ENCODE assay signal across 8 cellular contexts in the genomic region with DNA sequence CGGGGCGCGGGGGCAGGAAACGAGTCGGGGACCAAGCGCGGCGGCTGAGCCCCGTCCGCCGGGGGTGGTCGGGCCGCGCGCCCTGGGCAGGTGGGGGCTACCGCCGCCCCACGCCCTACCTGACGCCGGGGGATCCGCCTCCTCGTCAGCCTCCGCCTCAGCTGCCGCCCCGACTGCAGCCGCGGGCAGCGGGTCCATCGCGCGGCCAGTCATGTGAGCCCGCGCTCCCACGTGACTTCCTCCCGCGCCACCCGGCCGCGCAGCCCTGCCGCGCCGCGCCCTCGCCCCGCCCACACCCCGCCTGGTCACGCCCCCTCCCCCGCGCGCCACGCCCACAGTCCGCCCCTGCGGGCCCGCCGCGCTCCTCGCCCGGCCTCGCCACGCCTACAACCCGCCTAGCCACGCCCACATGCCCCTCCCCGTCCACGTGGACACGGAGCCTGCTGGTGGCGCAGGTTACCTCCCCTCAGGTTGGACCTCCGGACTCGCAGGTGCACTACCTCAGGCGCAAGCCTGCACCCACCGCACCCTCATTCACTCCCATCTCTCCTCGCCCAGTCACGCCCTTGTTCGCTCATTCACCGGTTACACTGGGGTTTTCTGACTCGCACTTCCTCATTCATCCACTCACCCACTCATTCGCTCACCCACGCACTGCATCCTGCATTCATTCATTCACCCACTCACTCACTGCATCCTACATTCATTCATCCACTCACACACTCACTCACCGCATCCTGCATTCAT. TPM values are rescaled to one million over a fixed set of nuclear protein-coding genes. Genes with fewer than 3 reads are reported as not detected.
A peak's percentile ranks its signal among the peaks of the same experiment; 100 is the strongest.
DNase-seq lines count a peak whose midpoint lies in the region; ATAC-seq and TF ChIP-seq lines count a peak whose summit lies in the region.

A gene with protein sequence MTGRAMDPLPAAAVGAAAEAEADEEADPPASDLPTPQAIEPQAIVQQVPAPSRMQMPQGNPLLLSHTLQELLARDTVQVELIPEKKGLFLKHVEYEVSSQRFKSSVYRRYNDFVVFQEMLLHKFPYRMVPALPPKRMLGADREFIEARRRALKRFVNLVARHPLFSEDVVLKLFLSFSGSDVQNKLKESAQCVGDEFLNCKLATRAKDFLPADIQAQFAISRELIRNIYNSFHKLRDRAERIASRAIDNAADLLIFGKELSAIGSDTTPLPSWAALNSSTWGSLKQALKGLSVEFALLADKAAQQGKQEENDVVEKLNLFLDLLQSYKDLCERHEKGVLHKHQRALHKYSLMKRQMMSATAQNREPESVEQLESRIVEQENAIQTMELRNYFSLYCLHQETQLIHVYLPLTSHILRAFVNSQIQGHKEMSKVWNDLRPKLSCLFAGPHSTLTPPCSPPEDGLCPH (minus strand): TSS at position 233 of the 747 bp plus-strand sequence. CDS start 20 bp downstream, at position 213.

- H3K4me1 Mint-ChIP-seq in activated T-cell treated with anti-CD3 and anti-CD28 coated beads, Interleukin-2, amount 50 U/mL, for 24 hours (ENCODE audit: low read depth), result peaks cover 15% of the 10 kb centered on the region

- no peak within 1 kb of the TSS for H3K27ac ChIP-seq in PC-9
- H3K27ac ChIP-seq in muscle layer of colon (ENCODE audit: low read depth, low read length), result peak within 1 kb of the TSS; percentile 56

- H3K27ac Mint-ChIP-seq in activated T-cell treated with anti-CD3 and anti-CD28 coated beads, Interleukin-2, amount 50 U/mL, for 24 hours, result peak within 1 kb of the TSS; percentile 90

- H3K4me2 ChIP-seq in PC-9, result peak within 1 kb of the TSS; percentile 72

- peaks cover 16% of the 10 kb centered on the region for H3K36me3 Mint-ChIP-seq in activated T-cell treated with anti-CD3 and anti-CD28 coated beads, Interleukin-2, amount 50 U/mL, for 24 hours (ENCODE audit: low read depth)

- peak within 1 kb of the TSS; percentile 13 for H3K9ac ChIP-seq in muscle layer of colon (ENCODE audit: low read length)

- ATAC-seq in GM21619 (IDR thresholded peaks at IDR 0.05; ENCODE audit: unreplicated experiment) (peak; percentile 62), esophagus mucosa (peak; percentile 99)

- H3K27me3 ChIP-seq in PC-9 (ENCODE audit: insufficient read depth, low read depth), result no peaks in the 10 kb centered on the region
- H3K27me3 ChIP-seq in muscle layer of colon (ENCODE audit: control insufficient read depth in 1 of 2, insufficient read depth in 2 of 2, low read length in 2 of 2), result no peaks in the 10 kb centered on the region

- no peaks in the 10 kb centered on the region for H3K36me3 ChIP-seq in PC-9 (ENCODE audit: low read depth)
- H3K36me3 ChIP-seq in muscle layer of colon (ENCODE audit: insufficient read depth, low read length), result no peaks in the 10 kb centered on the region

- intact Hi-C loops in PC-9 (cut with micrococcal nuclease; ENCODE audit: unreplicated experiment), result loop anchor here (1.0 to 5.0 kb wide), 4 partner anchors 38 to 208 kb away; a partner anchor contains a TSS

- TF ChIP-seq RAD21 in Ishikawa (IDR thresholded peaks at IDR 0.05; ENCODE audit: low read depth), result no peak

- H3F3A ChIP-seq in PC-9 (ENCODE audit: insufficient read depth, low read depth), result peaks cover 22% of the 10 kb centered on the region; the same call in 1 of the 2 replicates

- no peaks in the 10 kb centered on the region for H3K9me2 ChIP-seq in PC-9 (ENCODE audit: insufficient read depth)

- DNase-seq in DMS153 (lab: John Stamatoyannopoulos, UW) (peak; percentile 88), PC-9 (peak; percentile 87 to 100)
- DNase-seq in activated T-cell treated with anti-CD3 and anti-CD28 coated beads, Interleukin-2, amount 50 U/mL, for 24 hours, result peak; percentile 99
- DNase-seq in stimulated activated CD8-positive, alpha-beta memory T cell treated with anti-CD3 and anti-CD28 coated beads, Interleukin-7, amount 100 ng/mL, for 1 hour (ENCODE audit: low read depth in 2 of 2), result peak; percentile 95 to 99

- POLR2A ChIA-PET in PC-9 (lab: Charles Lee; ENCODE audit: unreplicated experiment), result no interaction called here

- H3K9me3 ChIP-seq in PC-9 (ENCODE audit: insufficient read depth, low read depth), result no peaks in the 10 kb centered on the region
- no peaks in the 10 kb centered on the region for H3K9me3 ChIP-seq in muscle layer of colon (ENCODE audit: low read length)

- peak within 1 kb of the TSS; percentile 72 for H3K4me3 ChIP-seq in PC-9
- H3K4me3 ChIP-seq in muscle layer of colon (ENCODE audit: low read depth in 1 of 2, low read length in 2 of 2), result peak within 1 kb of the TSS; percentile 73 to 91

- 0 out of 2 replicates have a peak, but pooled peaks cover 4% of the 10 kb centered on the region for H3K4me1 ChIP-seq in PC-9 (replicated peaks; ENCODE audit: insufficient read depth)
- H3K4me1 ChIP-seq in muscle layer of colon (ENCODE audit: insufficient read depth, low read length), result peaks cover 6% of the 10 kb centered on the region

- CTCF ChIA-PET in PC-9 (lab: Charles Lee), result interaction anchor here (0.7 kb wide), 1 partner anchor 45 kb away, joined by 4 read pairs; no protein-coding TSS in a partner anchor

- H3K4me3 Mint-ChIP-seq in activated T-cell treated with anti-CD3 and anti-CD28 coated beads, Interleukin-2, amount 50 U/mL, for 24 hours, result no peak within 1 kb of the TSS

- no TSS peak for BruUV-seq in PC-9 (replicated peaks; lab: Mats Ljungman, UMichigan)

- no peaks in the 10 kb centered on the region for H4K20me1 ChIP-seq in PC-9 (ENCODE audit: insufficient read depth)

- H2AFZ ChIP-seq in PC-9, result peak within 1 kb of the TSS; percentile 86

- no peak for TF ChIP-seq CTCF in PC-9 (conservative IDR thresholded peaks at IDR 0.05)

- no peak for TF ChIP-seq EP300 in Ishikawa (IDR thresholded peaks at IDR 0.05; ENCODE audit: borderline replicate concordance)

- no peaks in the 10 kb centered on the region for H3K9me3 Mint-ChIP-seq in activated T-cell treated with anti-CD3 and anti-CD28 coated beads, Interleukin-2, amount 50 U/mL, for 24 hours

- peaks cover 31% of the 10 kb centered on the region for H3K79me2 ChIP-seq in PC-9 (ENCODE audit: low read depth)

- H3K27me3 Mint-ChIP-seq in activated T-cell treated with anti-CD3 and anti-CD28 coated beads, Interleukin-2, amount 50 U/mL, for 24 hours, result no peaks in the 10 kb centered on the region

TF ChIP-seq in Ishikawa, 13 proteins besides CTCF, POLR2A, EP300 and RAD21:
- TF ChIP-seq EGR1 (IDR thresholded peaks at IDR 0.05) (peak; percentile 53; the same call in 1 of the 2 replicates), TCF12 (IDR thresholded peaks at IDR 0.05; ENCODE audit: low read depth) (peak; percentile 23; the same call in 1 of the 2 replicates), TAF1 (IDR thresholded peaks at IDR 0.05; ENCODE audit: low read depth) (0 out of 2 replicates have a peak, but pooled peaks have one; percentile 42), ZBTB7A (IDR thresholded peaks at IDR 0.05; ENCODE audit: low read depth) (no peak), CREB1 (IDR thresholded peaks at IDR 0.05; ENCODE audit: low read depth) (no peak), YY1 (IDR thresholded peaks at IDR 0.05; ENCODE audit: low read depth) (peak; percentile 50; the same call in 1 of the 2 replicates)
- TF ChIP-seq, protein P1, sequence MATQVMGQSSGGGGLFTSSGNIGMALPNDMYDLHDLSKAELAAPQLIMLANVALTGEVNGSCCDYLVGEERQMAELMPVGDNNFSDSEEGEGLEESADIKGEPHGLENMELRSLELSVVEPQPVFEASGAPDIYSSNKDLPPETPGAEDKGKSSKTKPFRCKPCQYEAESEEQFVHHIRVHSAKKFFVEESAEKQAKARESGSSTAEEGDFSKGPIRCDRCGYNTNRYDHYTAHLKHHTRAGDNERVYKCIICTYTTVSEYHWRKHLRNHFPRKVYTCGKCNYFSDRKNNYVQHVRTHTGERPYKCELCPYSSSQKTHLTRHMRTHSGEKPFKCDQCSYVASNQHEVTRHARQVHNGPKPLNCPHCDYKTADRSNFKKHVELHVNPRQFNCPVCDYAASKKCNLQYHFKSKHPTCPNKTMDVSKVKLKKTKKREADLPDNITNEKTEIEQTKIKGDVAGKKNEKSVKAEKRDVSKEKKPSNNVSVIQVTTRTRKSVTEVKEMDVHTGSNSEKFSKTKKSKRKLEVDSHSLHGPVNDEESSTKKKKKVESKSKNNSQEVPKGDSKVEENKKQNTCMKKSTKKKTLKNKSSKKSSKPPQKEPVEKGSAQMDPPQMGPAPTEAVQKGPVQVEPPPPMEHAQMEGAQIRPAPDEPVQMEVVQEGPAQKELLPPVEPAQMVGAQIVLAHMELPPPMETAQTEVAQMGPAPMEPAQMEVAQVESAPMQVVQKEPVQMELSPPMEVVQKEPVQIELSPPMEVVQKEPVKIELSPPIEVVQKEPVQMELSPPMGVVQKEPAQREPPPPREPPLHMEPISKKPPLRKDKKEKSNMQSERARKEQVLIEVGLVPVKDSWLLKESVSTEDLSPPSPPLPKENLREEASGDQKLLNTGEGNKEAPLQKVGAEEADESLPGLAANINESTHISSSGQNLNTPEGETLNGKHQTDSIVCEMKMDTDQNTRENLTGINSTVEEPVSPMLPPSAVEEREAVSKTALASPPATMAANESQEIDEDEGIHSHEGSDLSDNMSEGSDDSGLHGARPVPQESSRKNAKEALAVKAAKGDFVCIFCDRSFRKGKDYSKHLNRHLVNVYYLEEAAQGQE (IDR thresholded peaks at IDR 0.05; ENCODE audit: low read depth), result no peak
- TF ChIP-seq, protein P2, sequence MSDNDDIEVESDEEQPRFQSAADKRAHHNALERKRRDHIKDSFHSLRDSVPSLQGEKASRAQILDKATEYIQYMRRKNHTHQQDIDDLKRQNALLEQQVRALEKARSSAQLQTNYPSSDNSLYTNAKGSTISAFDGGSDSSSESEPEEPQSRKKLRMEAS (IDR thresholded peaks at IDR 0.05), result peak; percentile 87
- TF ChIP-seq, protein P3, sequence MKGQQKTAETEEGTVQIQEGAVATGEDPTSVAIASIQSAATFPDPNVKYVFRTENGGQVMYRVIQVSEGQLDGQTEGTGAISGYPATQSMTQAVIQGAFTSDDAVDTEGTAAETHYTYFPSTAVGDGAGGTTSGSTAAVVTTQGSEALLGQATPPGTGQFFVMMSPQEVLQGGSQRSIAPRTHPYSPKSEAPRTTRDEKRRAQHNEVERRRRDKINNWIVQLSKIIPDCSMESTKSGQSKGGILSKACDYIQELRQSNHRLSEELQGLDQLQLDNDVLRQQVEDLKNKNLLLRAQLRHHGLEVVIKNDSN (IDR thresholded peaks at IDR 0.05), result peak; percentile 94

RNA-seq across cellular contexts. Expression of the gene that starts here (rescaled TPM):
- 73.9 and 102 TPM in 2 replicates for total RNA-seq in PC-9 (2021)
- total RNA-seq in esophagus mucosa, result 21.7 TPM
